In genomic region chr6:104525677-104526322, GRCh38 we compare ENCODE assay signal across 8 cellular contexts.
DNase-seq lines count a peak whose midpoint lies in the region; ATAC-seq and TF ChIP-seq lines count a peak whose summit lies in the region.

No MANE protein-coding gene starts in this region.

- peak overlapping the region; percentile 74 for H3K4me3 ChIP-seq in BE2C (ENCODE audit: low read depth, low read length)
- peak overlapping the region; percentile 33 for H3K4me3 ChIP-seq in lower lobe of right lung

- H3K27ac ChIP-seq in lower lobe of right lung, result peak overlapping the region; percentile 40

- H3K4me1 ChIP-seq in BE2C, result peaks cover 4% of the 10 kb centered on the region; the same call in 1 of the 2 replicates
- peaks cover 9% of the 10 kb centered on the region for H3K4me1 ChIP-seq in lower lobe of right lung

- peak; percentile 96 for ATAC-seq in GM19043 (IDR thresholded peaks at IDR 0.05; ENCODE audit: low read depth, unreplicated experiment)
- peak; percentile 99 for ATAC-seq in HG03342 (IDR thresholded peaks at IDR 0.05; ENCODE audit: unreplicated experiment)
- peak; percentile 91 to 95 for ATAC-seq in lower lobe of right lung

- TF ChIP-seq CTCF in BE2C (IDR thresholded peaks at IDR 0.05; ENCODE audit: low read depth, low read length) (peak; percentile 96), lower lobe of right lung (IDR thresholded peaks at IDR 0.05) (peak; percentile 90)

- H3K27me3 ChIP-seq in BE2C (no peaks in the 10 kb centered on the region), lower lobe of right lung (ENCODE audit: low read depth) (no peaks in the 10 kb centered on the region)

- DNase-seq in BE2C (peak; percentile 81), NCI-H526 (lab: John Stamatoyannopoulos, UW) (peak; percentile 82 to 91), dermis blood vessel endothelial cell (peak; percentile 92), lower lobe of right lung (peak; percentile 78)
- DNase-seq in activated CD4-positive, alpha-beta T cell treated with anti-CD3 and anti-CD28 coated beads, Interleukin-2, amount 50 U/mL, for 1 hour, result peak; percentile 50
- peak; percentile 47 to 49 (median 48) for DNase-seq in stimulated activated CD4-positive, alpha-beta T cell treated with anti-CD3 and anti-CD28 coated beads, TNF-alpha, amount 100 ng/mL, for 48 hours (ENCODE audit: low read depth in 3 of 3)

- H3K36me3 ChIP-seq in BE2C, result no peaks in the 10 kb centered on the region
- H3K36me3 ChIP-seq in lower lobe of right lung, result no peaks in the 10 kb centered on the region

- intact Hi-C loops in lower lobe of right lung (cut with DNase I), result no loop called here

- no peaks in the 10 kb centered on the region for H3K9me3 ChIP-seq in BE2C
- no peaks in the 10 kb centered on the region for H3K9me3 ChIP-seq in lower lobe of right lung

Comparison
In these comparisons a context has a peak if more than half of its experiments do, and no peak if none do; other contexts are left out.
1. Peak in every context shown above with its lines: DNase-seq, ATAC-seq, H3K4me3 ChIP-seq and H3K27ac ChIP-seq.